ENCODE assay signal across 8 cellular contexts in the genomic region with DNA sequence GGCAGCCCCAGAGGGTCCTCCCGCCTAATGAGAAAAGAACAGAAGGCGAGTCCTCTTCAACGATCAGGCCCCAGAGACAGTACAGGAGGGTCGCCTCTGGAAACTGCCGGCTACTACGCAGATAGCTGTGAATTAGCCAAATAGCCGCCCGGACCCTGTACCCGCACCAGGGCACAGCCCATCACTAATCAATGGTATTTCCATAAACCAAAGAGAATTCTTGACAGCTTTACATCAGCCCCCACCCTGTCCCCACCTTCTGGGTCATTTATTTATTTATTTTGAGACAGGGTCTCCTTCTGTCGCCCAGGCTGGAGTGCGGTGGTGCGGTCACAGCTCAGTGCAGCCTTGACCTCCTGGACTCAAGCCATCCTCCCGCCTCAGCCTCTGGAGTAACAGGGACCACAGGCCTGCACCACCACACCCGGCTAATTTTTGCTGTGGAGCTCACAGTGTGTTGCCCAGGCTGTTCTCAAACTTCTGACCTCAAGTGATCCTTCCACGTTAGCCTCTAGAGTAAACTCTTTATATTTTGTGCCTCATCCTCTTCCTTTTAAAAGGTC. TPM values are rescaled to one million over a fixed set of nuclear protein-coding genes. Genes with fewer than 3 reads are reported as not detected.
DNase-seq lines count a peak whose midpoint lies in the region; ATAC-seq and TF ChIP-seq lines count a peak whose summit lies in the region.

No MANE protein-coding gene starts in this region.

- H2AFZ ChIP-seq in neuron (ENCODE audit: low read depth, low read length) = peak overlapping the region; percentile 95

- TF ChIP-seq CTCF in C4-2B (conservative IDR thresholded peaks at IDR 0.05) = no peak

- H3K36me3 ChIP-seq in MG63 (peaks cover 7% of the 10 kb centered on the region; the same call in 1 of the 2 replicates), neuron (ENCODE audit: insufficient read depth, low read length) (no peaks in the 10 kb centered on the region)

- DNase-seq in MG63 (peak; percentile 30), germinal center (ENCODE audit: low spot score) (no peak), HK-2 (ENCODE audit: unreplicated experiment) (no peak), posterior cingulate gyrus (no peak), COLO668 (lab: John Stamatoyannopoulos, UW; ENCODE audit: unreplicated experiment) (no peak)
- DNase-seq in effector memory CD8-positive, alpha-beta T cell = no peak

- no peaks in the 10 kb centered on the region for H3K9me3 Mint-ChIP-seq in effector memory CD8-positive, alpha-beta T cell

- H3K4me1 Mint-ChIP-seq in effector memory CD8-positive, alpha-beta T cell (ENCODE audit: low read depth in 2 of 2) = peaks cover 17 to 25% of the 10 kb centered on the region in 2 donors

- H3K4me1 ChIP-seq in neuron (ENCODE audit: insufficient read depth, low read length) = peaks cover 12% of the 10 kb centered on the region

- ATAC-seq in effector memory CD8-positive, alpha-beta T cell (replicated peaks) = no peak

- no peaks in the 10 kb centered on the region for H3K9me3 ChIP-seq in MG63
- H3K9me3 ChIP-seq in neuron (ENCODE audit: low read length) = no peaks in the 10 kb centered on the region

- peak overlapping the region; percentile 88 to 91 for H3K27ac Mint-ChIP-seq in effector memory CD8-positive, alpha-beta T cell

- intact Hi-C loops in posterior cingulate gyrus (cut with DNase I) = no loop called here

- H3K4me3 Mint-ChIP-seq in effector memory CD8-positive, alpha-beta T cell = peak overlapping the region; percentile 78

- H3K27me3 ChIP-seq in MG63 (no peaks in the 10 kb centered on the region), neuron (ENCODE audit: insufficient read depth, low read length) (no peaks in the 10 kb centered on the region)

- H3K4me3 ChIP-seq in MG63 (peak overlapping the region; percentile 96), neuron (ENCODE audit: low read length) (peak overlapping the region; percentile 89)

- peaks cover 11% of the 10 kb centered on the region for H3K36me3 Mint-ChIP-seq in effector memory CD8-positive, alpha-beta T cell (ENCODE audit: insufficient read depth)

- H3K27me3 Mint-ChIP-seq in effector memory CD8-positive, alpha-beta T cell = no peaks in the 10 kb centered on the region

- H3K27ac ChIP-seq in C4-2B = peak overlapping the region; percentile 92

RNA-seq across cellular contexts. Expression of gene CLCN7, which starts 0.8 kb away (rescaled TPM):
- total RNA-seq in MG63 (2014; rRNA removed; shearing (Covaris generic); ENCODE audit: low replicate concordance) = 32.7 and 115 TPM in 2 replicates

RNA-seq across cellular contexts. Expression of gene PTX4, which starts 13.1 kb away (rescaled TPM):
- not detected in 2 replicates for total RNA-seq in MG63 (2014; rRNA removed; shearing (Covaris generic); ENCODE audit: low replicate concordance)

RNA-seq across cellular contexts. Expression of gene TELO2, which starts 17.5 kb away (rescaled TPM):
- total RNA-seq in MG63 (2014; rRNA removed; shearing (Covaris generic); ENCODE audit: low replicate concordance) = 21.2 and 48.7 TPM in 2 replicates

RNA-seq across cellular contexts. Expression of gene CCDC154, which starts 31.3 kb away (rescaled TPM):
- 2.9 and 5.6 TPM in 2 replicates for total RNA-seq in MG63 (2014; rRNA removed; shearing (Covaris generic); ENCODE audit: low replicate concordance)

RNA-seq across cellular contexts. Expression of gene PERCC1, which starts 44.8 kb away (rescaled TPM):
- total RNA-seq in MG63 (2014; rRNA removed; shearing (Covaris generic); ENCODE audit: low replicate concordance) = not detected in 2 replicates
